Comparison of ENCODE assay signal across 9 cellular contexts in genomic region chr20:56440346-56441007, GRCh38. TPM values are rescaled to one million over a fixed set of nuclear protein-coding genes. Genes with fewer than 3 reads are reported as not detected.
A peak's percentile ranks its signal among the peaks of the same experiment; 100 is the strongest.
DNase-seq lines count a peak whose midpoint lies in the region; ATAC-seq and TF ChIP-seq lines count a peak whose summit lies in the region.
"Had no signal": no experiment of that assay in that cellular context is flagged by ENCODE, and none has a peak within 500 bp of the region (broad histone marks: within the 10 kb centered on the region; RNA-seq: fewer than 3 reads in every experiment).

No MANE protein-coding gene starts in this region.

- no peak overlapping the region for H3K27ac ChIP-seq in PC-9
- H3K27ac ChIP-seq: tibial artery had no signal

- no peak overlapping the region for H3K4me2 ChIP-seq in PC-9

- POLR2A ChIA-PET in PC-9 (lab: Charles Lee; ENCODE audit: unreplicated experiment), result no interaction called here

- peaks cover 62% of the 10 kb centered on the region for H3K4me1 Mint-ChIP-seq in nephron

- peaks cover 12% of the 10 kb centered on the region; the same call in 1 of the 2 replicates for H3K27me3 ChIP-seq in PC-9 (ENCODE audit: insufficient read depth, low read depth)

- H3K79me2 ChIP-seq in PC-9 (ENCODE audit: low read depth), result no peaks in the 10 kb centered on the region

- H3K4me1 ChIP-seq in PC-9 (replicated peaks; ENCODE audit: insufficient read depth), result no peaks in the 10 kb centered on the region; the same call in 1 of the 2 replicates
- H3K4me1 ChIP-seq: tibial artery had no signal

- H3K36me3 ChIP-seq in PC-9 (ENCODE audit: low read depth), result no peaks in the 10 kb centered on the region
- H3K36me3 ChIP-seq: tibial artery had no signal

- no peaks in the 10 kb centered on the region for H3K9me3 Mint-ChIP-seq in nephron

- peak overlapping the region in 1 of 3 experiments; percentile 34 for H3K4me3 Mint-ChIP-seq in nephron

- H4K20me1 ChIP-seq in PC-9 (ENCODE audit: insufficient read depth), result no peaks in the 10 kb centered on the region

- CTCF ChIA-PET in PC-9 (lab: Charles Lee), result interaction anchor here (0.6 kb wide), 1 partner anchor 1074 kb away, joined by 5 read pairs; no protein-coding TSS in a partner anchor

- H3K27me3 Mint-ChIP-seq in nephron (ENCODE audit: low read depth), result peaks cover 4% of the 10 kb centered on the region

- no peaks in the 10 kb centered on the region for H3K9me3 ChIP-seq in PC-9 (ENCODE audit: insufficient read depth, low read depth)
- H3K9me3 ChIP-seq: tibial artery had no signal

- DNase-seq in GM12865 (ENCODE audit: low read depth) (peak; percentile 81), activated T-cell treated with anti-CD3 and anti-CD28 coated beads for 24 hours (ENCODE audit: low read depth) (peak; percentile 60), PC-9 (no peak), dermis blood vessel endothelial cell (no peak), 8988T (no peak), Right ventricle myocardium inferior (ENCODE audit: missing footprints) (no peak)

- no peak overlapping the region for H3K4me3 ChIP-seq in GM12865 (ENCODE audit: low read depth, low read length)
- no peak overlapping the region for H3K4me3 ChIP-seq in PC-9
- H3K4me3 ChIP-seq: tibial artery had no signal

- ATAC-seq in HG02870 (IDR thresholded peaks at IDR 0.05; ENCODE audit: unreplicated experiment), result peak; percentile 89
- ATAC-seq in Right ventricle myocardium inferior, result no peak

- H3F3A ChIP-seq in PC-9 (ENCODE audit: insufficient read depth, low read depth), result no peaks in the 10 kb centered on the region

- no TSS peak for BruUV-seq in PC-9 (replicated peaks; lab: Mats Ljungman, UMichigan)

- H3K36me3 Mint-ChIP-seq in nephron (ENCODE audit: low read depth), result no peaks in the 10 kb centered on the region

- intact Hi-C loops in PC-9 (cut with micrococcal nuclease; ENCODE audit: unreplicated experiment) (no loop called here), Right ventricle myocardium inferior (cut with DNase I) (no loop called here)

- TF ChIP-seq CTCF in GM12865 (IDR thresholded peaks at IDR 0.05; ENCODE audit: insufficient read depth, low read depth, low read length, missing control alignments) (no peak), nephron (IDR thresholded peaks at IDR 0.05; ENCODE audit: unreplicated experiment in 3 of 3) (no peak), PC-9 (conservative IDR thresholded peaks at IDR 0.05) (no peak)

- H2AFZ ChIP-seq in PC-9, result no peak overlapping the region

- H3K9me2 ChIP-seq in PC-9 (ENCODE audit: insufficient read depth), result no peaks in the 10 kb centered on the region

- peak overlapping the region; percentile 87 to 92 (median 91) for H3K27ac Mint-ChIP-seq in nephron

RNA-seq across cellular contexts. Expression of gene RTF2, which starts 27.9 kb away (rescaled TPM):
- total RNA-seq in PC-9 (2021) (96.2 and 108 TPM in 2 replicates), dermis blood vessel endothelial cell (93.9 and 98.7 TPM in 2 replicates), Right ventricle myocardium inferior (87.1 TPM)

RNA-seq across cellular contexts. Expression of gene CASS4, which starts 28.4 kb away (rescaled TPM):
- total RNA-seq in PC-9 (2021) (0.15 TPM in 1 of 2 replicates, not detected in the other), dermis blood vessel endothelial cell (0.05 and 0.17 TPM in 2 replicates), Right ventricle myocardium inferior (0.41 TPM)

RNA-seq across cellular contexts. Expression of gene CSTF1, which starts 48.0 kb away (rescaled TPM):
- 39.6 and 50.0 TPM in 2 replicates for total RNA-seq in PC-9 (2021)
- total RNA-seq in dermis blood vessel endothelial cell, result 39.1 and 51.0 TPM in 2 replicates
- total RNA-seq in Right ventricle myocardium inferior, result 18.6 TPM

RNA-seq across cellular contexts. Expression of gene AURKA, which starts 48.5 kb away (rescaled TPM):
- total RNA-seq in PC-9 (2021) (66.7 and 92.0 TPM in 2 replicates), dermis blood vessel endothelial cell (12.4 and 66.3 TPM in 2 replicates), Right ventricle myocardium inferior (8.4 TPM)

Comparison
In these comparisons a context has a peak if more than half of its experiments do, and no peak if none do; other contexts are left out.
1. DNase-seq: peak in GM12865 (single experiment) and activated T-cell treated with anti-CD3 and anti-CD28 coated beads for 24 hours (single experiment); none in PC-9 (0 of 2), dermis blood vessel endothelial cell (single experiment), 8988T (single experiment) and Right ventricle myocardium inferior (single experiment).